In genomic region chr2:56132138-56132537, GRCh38 we compare ENCODE assay signal across 8 cellular contexts. TPM values are rescaled to one million over a fixed set of nuclear protein-coding genes. Genes with fewer than 3 reads are reported as not detected.
DNase-seq lines count a peak whose midpoint lies in the region; ATAC-seq and TF ChIP-seq lines count a peak whose summit lies in the region.
"Had no signal": no experiment of that assay in that cellular context is flagged by ENCODE, and none has a peak within 500 bp of the region (broad histone marks: within the 10 kb centered on the region; RNA-seq: fewer than 3 reads in every experiment).

No MANE protein-coding gene starts in this region.

- in situ Hi-C loops in SK-MEL-5 (cut with HindIII; ENCODE audit: low pct_unique_long_range_greater_than_20kb, low sequenced_read_pairs): no loop called here

- peak; percentile 39 to 72 for DNase-seq in Kasumi-1 (lab: John Stamatoyannopoulos, UW)
- DNase-seq in SK-MEL-5 (ENCODE audit: low read depth, low spot score): peak; percentile 78
- no peak for DNase-seq in foreskin keratinocyte
- DNase-seq in superior temporal gyrus (ENCODE audit: extremely low spot score): peak; percentile 90
- no peak for DNase-seq in testis

- H3K27me3 ChIP-seq in foreskin keratinocyte (no peaks in the 10 kb centered on the region), testis (no peaks in the 10 kb centered on the region)

- no peak overlapping the region for H3K4me3 ChIP-seq in testis

- H3K9me3 ChIP-seq in testis: no peaks in the 10 kb centered on the region

- intact Hi-C loops in testis (cut with DNase I; ENCODE audit: low total_unique reads): no loop called here

- H3K4me1 ChIP-seq in foreskin keratinocyte: no peaks in the 10 kb centered on the region
- H3K4me1 ChIP-seq in testis: no peaks in the 10 kb centered on the region

- 19 to 47% methylated on average over 1 of the region's 1 CpG for WGBS in testis, 2 donors

- peak; percentile 35 for ATAC-seq in foreskin keratinocyte
- no peak for ATAC-seq in HG02642 (IDR thresholded peaks at IDR 0.05; ENCODE audit: poor library complexity, unreplicated experiment)

- H3K36me3 ChIP-seq in testis (ENCODE audit: low read depth, missing control alignments): no peaks in the 10 kb centered on the region

- no peak for TF ChIP-seq POLR2A in testis (IDR thresholded peaks at IDR 0.05)

- H3K27ac ChIP-seq in foreskin keratinocyte (no peak overlapping the region), testis (no peak overlapping the region)

- TF ChIP-seq CTCF in GM12872 (IDR thresholded peaks at IDR 0.05; ENCODE audit: insufficient read depth, low read depth, low read length) (peak; percentile 19; the same call in 1 of the 3 replicates), foreskin keratinocyte (conservative IDR thresholded peaks at IDR 0.05) (peak; percentile 79), testis (IDR thresholded peaks at IDR 0.05) (peak in 1 of 3 experiments; percentile 43)

RNA-seq across cellular contexts. Expression of gene CCDC85A, which starts 51.7 kb away (rescaled TPM):
- total RNA-seq in SK-MEL-5 (2014; rRNA removed; shearing (Covaris generic)): not detected in 2 replicates
- not detected in 2 replicates for polyA plus RNA-seq in SK-MEL-5 (2015; cell fraction: cytosol; rRNA removed)
- polyA plus RNA-seq in SK-MEL-5 (2015; cell fraction: nucleus; rRNA removed): 0.19 TPM in 1 of 2 replicates, not detected in the other
- total RNA-seq in foreskin keratinocyte: 0.03 and 0.04 TPM in 2 replicates
- polyA plus RNA-seq in foreskin keratinocyte: 0.02 TPM in 1 of 2 replicates, not detected in the other
- total RNA-seq in testis: 1 to 10 TPM; 2.9 to 3.9 TPM
- 0.61 TPM for polyA plus RNA-seq in testis (ENCODE audit: insufficient read depth, low read depth, low replicate concordance)
- total RNA-seq: activated CD8-positive, alpha-beta memory T cell treated with anti-CD3 and anti-CD28 coated beads for 36 hours had no signal

Comparison
In these comparisons a context has a peak if more than half of its experiments do, and no peak if none do; other contexts are left out.
1. DNase-seq: peak in Kasumi-1 (2 of 2), SK-MEL-5 (single experiment) and superior temporal gyrus (single experiment); none in foreskin keratinocyte (0 of 2) and testis (single experiment).